1 cellular context compared by ENCODE assay signal in the genomic region with DNA sequence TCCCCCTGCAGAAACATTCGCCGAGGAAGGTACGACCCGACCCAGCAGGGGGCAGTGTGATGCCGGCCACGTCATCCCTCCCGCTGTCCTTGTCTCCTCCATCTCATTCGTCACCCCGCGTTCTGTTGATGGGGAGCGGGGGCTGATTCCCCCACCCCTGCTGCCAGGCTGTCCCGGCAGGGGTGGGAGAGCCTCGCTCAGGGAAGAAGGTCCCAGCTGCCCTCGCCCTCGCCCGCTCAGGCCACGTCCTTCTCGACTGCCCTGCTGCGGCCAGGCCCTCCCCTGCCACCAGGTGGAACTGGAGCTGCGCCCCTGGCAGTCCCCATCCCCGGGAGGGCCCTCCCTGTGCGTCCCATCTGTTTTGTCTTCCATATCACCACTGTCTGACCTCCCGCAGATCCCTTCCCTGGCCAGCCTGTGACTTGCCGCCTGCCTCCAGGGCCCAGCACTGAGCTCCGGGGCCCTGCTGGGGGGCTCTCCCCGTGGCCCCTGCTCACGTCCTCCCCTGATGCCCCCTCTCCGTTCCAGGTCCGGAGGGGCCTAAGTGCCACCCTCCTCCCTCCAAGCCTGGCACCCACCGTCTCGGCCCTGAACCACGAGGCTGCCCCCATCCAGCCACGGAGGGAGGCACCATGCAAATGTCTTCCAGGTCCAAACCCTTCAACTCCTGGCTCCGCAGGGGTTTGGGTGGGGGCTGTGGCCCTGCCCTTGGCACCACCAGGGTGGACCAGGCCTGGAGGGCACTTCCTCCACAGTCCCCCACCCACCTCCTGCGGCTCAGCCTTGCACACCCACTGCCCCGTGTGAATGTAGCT.
TF ChIP-seq lines count a peak whose summit lies in the region.

No MANE protein-coding gene starts in this region.

TF ChIP-seq in HepG2, 621 proteins besides CTCF, POLR2A, EP300 and RAD21 (continued from another document and continues in another):
- TF ChIP-seq CENPX (CRISPR knock-in tag; IDR thresholded peaks at IDR 0.05) (no peak), BORCS8-MEF2B (CRISPR knock-in tag; IDR thresholded peaks at IDR 0.05) (peak; percentile 36; the same call in 1 of the 2 replicates), MEIS1 (CRISPR knock-in tag; IDR thresholded peaks at IDR 0.05; ENCODE audit: borderline replicate concordance) (no peak), FOXP1 (IDR thresholded peaks at IDR 0.05) (no peak), FOXP1 (CRISPR knock-in tag; IDR thresholded peaks at IDR 0.05) (no peak), SCMH1 (CRISPR knock-in tag; IDR thresholded peaks at IDR 0.05; ENCODE audit: borderline replicate concordance) (no peak), SMAD9 (CRISPR knock-in tag; IDR thresholded peaks at IDR 0.05) (no peak), PHF8 (CRISPR knock-in tag; IDR thresholded peaks at IDR 0.05) (peak; percentile 35; the same call in 1 of the 2 replicates), ZNF879 (CRISPR knock-in tag; IDR thresholded peaks at IDR 0.05) (no peak), ZFY (CRISPR knock-in tag; IDR thresholded peaks at IDR 0.05) (peak; percentile 52), ZNF563 (CRISPR knock-in tag; IDR thresholded peaks at IDR 0.05) (no peak; the same call in 1 of the 2 replicates), ZNF431 (CRISPR knock-in tag; IDR thresholded peaks at IDR 0.05; ENCODE audit: borderline replicate concordance, low read depth) (no peak; the same call in 1 of the 2 replicates), ZSCAN21 (CRISPR knock-in tag; IDR thresholded peaks at IDR 0.05; ENCODE audit: borderline replicate concordance) (peak; percentile 33; the same call in 1 of the 2 replicates), ZNF468 (CRISPR knock-in tag; IDR thresholded peaks at IDR 0.05) (no peak), SP140L (CRISPR knock-in tag; IDR thresholded peaks at IDR 0.05; ENCODE audit: borderline replicate concordance) (no peak), ZNF138 (CRISPR knock-in tag; IDR thresholded peaks at IDR 0.05; ENCODE audit: low read depth) (no peak), ZNF207 (IDR thresholded peaks at IDR 0.05; ENCODE audit: borderline replicate concordance) (no peak), NRL (CRISPR knock-in tag; IDR thresholded peaks at IDR 0.05; ENCODE audit: borderline replicate concordance) (no peak), RBM22 (optimal IDR thresholded peaks at IDR 0.05; ENCODE audit: low read length) (no peak), ZNF766 (CRISPR knock-in tag; IDR thresholded peaks at IDR 0.05; ENCODE audit: borderline replicate concordance) (no peak), RARG (CRISPR knock-in tag; IDR thresholded peaks at IDR 0.05; ENCODE audit: low read depth) (no peak), ELF3 (CRISPR knock-in tag; IDR thresholded peaks at IDR 0.05) (peak; percentile 37; the same call in 1 of the 2 replicates)
- TF ChIP-seq, protein P1, sequence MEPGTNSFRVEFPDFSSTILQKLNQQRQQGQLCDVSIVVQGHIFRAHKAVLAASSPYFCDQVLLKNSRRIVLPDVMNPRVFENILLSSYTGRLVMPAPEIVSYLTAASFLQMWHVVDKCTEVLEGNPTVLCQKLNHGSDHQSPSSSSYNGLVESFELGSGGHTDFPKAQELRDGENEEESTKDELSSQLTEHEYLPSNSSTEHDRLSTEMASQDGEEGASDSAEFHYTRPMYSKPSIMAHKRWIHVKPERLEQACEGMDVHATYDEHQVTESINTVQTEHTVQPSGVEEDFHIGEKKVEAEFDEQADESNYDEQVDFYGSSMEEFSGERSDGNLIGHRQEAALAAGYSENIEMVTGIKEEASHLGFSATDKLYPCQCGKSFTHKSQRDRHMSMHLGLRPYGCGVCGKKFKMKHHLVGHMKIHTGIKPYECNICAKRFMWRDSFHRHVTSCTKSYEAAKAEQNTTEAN (CRISPR knock-in tag; conservative IDR thresholded peaks at IDR 0.05), result no peak
- TF ChIP-seq, protein P2, sequence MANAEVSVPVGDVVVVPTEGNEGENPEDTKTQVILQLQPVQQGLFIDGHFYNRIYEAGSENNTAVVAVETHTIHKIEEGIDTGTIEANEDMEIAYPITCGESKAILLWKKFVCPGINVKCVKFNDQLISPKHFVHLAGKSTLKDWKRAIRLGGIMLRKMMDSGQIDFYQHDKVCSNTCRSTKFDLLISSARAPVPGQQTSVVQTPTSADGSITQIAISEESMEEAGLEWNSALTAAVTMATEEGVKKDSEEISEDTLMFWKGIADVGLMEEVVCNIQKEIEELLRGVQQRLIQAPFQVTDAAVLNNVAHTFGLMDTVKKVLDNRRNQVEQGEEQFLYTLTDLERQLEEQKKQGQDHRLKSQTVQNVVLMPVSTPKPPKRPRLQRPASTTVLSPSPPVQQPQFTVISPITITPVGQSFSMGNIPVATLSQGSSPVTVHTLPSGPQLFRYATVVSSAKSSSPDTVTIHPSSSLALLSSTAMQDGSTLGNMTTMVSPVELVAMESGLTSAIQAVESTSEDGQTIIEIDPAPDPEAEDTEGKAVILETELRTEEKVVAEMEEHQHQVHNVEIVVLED (CRISPR knock-in tag; IDR thresholded peaks at IDR 0.05; ENCODE audit: borderline replicate concordance), result no peak
- TF ChIP-seq, protein P3, sequence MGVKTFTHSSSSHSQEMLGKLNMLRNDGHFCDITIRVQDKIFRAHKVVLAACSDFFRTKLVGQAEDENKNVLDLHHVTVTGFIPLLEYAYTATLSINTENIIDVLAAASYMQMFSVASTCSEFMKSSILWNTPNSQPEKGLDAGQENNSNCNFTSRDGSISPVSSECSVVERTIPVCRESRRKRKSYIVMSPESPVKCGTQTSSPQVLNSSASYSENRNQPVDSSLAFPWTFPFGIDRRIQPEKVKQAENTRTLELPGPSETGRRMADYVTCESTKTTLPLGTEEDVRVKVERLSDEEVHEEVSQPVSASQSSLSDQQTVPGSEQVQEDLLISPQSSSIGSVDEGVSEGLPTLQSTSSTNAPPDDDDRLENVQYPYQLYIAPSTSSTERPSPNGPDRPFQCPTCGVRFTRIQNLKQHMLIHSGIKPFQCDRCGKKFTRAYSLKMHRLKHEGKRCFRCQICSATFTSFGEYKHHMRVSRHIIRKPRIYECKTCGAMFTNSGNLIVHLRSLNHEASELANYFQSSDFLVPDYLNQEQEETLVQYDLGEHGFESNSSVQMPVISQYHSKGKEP (CRISPR knock-in tag; IDR thresholded peaks at IDR 0.05), result no peak
- TF ChIP-seq, protein P4, sequence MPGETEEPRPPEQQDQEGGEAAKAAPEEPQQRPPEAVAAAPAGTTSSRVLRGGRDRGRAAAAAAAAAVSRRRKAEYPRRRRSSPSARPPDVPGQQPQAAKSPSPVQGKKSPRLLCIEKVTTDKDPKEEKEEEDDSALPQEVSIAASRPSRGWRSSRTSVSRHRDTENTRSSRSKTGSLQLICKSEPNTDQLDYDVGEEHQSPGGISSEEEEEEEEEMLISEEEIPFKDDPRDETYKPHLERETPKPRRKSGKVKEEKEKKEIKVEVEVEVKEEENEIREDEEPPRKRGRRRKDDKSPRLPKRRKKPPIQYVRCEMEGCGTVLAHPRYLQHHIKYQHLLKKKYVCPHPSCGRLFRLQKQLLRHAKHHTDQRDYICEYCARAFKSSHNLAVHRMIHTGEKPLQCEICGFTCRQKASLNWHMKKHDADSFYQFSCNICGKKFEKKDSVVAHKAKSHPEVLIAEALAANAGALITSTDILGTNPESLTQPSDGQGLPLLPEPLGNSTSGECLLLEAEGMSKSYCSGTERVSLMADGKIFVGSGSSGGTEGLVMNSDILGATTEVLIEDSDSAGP (CRISPR knock-in tag; IDR thresholded peaks at IDR 0.05; ENCODE audit: borderline replicate concordance), result peak; percentile 83; the same call in 1 of the 2 replicates
- TF ChIP-seq, protein P5, sequence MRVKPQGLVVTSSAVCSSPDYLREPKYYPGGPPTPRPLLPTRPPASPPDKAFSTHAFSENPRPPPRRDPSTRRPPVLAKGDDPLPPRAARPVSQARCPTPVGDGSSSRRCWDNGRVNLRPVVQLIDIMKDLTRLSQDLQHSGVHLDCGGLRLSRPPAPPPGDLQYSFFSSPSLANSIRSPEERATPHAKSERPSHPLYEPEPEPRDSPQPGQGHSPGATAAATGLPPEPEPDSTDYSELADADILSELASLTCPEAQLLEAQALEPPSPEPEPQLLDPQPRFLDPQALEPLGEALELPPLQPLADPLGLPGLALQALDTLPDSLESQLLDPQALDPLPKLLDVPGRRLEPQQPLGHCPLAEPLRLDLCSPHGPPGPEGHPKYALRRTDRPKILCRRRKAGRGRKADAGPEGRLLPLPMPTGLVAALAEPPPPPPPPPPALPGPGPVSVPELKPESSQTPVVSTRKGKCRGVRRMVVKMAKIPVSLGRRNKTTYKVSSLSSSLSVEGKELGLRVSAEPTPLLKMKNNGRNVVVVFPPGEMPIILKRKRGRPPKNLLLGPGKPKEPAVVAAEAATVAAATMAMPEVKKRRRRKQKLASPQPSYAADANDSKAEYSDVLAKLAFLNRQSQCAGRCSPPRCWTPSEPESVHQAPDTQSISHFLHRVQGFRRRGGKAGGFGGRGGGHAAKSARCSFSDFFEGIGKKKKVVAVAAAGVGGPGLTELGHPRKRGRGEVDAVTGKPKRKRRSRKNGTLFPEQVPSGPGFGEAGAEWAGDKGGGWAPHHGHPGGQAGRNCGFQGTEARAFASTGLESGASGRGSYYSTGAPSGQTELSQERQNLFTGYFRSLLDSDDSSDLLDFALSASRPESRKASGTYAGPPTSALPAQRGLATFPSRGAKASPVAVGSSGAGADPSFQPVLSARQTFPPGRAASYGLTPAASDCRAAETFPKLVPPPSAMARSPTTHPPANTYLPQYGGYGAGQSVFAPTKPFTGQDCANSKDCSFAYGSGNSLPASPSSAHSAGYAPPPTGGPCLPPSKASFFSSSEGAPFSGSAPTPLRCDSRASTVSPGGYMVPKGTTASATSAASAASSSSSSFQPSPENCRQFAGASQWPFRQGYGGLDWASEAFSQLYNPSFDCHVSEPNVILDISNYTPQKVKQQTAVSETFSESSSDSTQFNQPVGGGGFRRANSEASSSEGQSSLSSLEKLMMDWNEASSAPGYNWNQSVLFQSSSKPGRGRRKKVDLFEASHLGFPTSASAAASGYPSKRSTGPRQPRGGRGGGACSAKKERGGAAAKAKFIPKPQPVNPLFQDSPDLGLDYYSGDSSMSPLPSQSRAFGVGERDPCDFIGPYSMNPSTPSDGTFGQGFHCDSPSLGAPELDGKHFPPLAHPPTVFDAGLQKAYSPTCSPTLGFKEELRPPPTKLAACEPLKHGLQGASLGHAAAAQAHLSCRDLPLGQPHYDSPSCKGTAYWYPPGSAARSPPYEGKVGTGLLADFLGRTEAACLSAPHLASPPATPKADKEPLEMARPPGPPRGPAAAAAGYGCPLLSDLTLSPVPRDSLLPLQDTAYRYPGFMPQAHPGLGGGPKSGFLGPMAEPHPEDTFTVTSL (CRISPR knock-in tag; IDR thresholded peaks at IDR 0.05; ENCODE audit: borderline replicate concordance), result no peak
- TF ChIP-seq, protein P6, sequence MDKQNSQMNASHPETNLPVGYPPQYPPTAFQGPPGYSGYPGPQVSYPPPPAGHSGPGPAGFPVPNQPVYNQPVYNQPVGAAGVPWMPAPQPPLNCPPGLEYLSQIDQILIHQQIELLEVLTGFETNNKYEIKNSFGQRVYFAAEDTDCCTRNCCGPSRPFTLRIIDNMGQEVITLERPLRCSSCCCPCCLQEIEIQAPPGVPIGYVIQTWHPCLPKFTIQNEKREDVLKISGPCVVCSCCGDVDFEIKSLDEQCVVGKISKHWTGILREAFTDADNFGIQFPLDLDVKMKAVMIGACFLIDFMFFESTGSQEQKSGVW (CRISPR knock-in tag; IDR thresholded peaks at IDR 0.05; ENCODE audit: borderline replicate concordance), result no peak
- TF ChIP-seq, protein P7, sequence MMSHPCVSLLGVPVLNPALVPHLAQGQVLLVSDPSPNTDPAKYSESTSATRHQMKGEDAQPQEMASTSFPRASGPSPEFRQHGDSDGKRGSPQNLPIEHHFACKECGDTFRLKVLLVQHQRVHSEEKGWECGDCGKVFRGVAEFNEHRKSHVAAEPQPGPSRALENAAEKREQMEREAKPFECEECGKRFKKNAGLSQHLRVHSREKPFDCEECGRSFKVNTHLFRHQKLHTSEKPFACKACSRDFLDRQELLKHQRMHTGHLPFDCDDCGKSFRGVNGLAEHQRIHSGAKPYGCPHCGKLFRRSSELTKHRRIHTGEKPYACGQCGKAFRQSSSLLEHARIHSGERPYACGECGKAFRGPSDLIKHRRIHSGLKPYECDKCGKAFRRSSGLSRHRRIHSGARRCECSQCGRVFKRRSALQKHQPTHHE (CRISPR knock-in tag; IDR thresholded peaks at IDR 0.05; ENCODE audit: borderline replicate concordance), result 0 out of 2 replicates have a peak, but pooled peaks have one; percentile 31
- TF ChIP-seq, protein P8, sequence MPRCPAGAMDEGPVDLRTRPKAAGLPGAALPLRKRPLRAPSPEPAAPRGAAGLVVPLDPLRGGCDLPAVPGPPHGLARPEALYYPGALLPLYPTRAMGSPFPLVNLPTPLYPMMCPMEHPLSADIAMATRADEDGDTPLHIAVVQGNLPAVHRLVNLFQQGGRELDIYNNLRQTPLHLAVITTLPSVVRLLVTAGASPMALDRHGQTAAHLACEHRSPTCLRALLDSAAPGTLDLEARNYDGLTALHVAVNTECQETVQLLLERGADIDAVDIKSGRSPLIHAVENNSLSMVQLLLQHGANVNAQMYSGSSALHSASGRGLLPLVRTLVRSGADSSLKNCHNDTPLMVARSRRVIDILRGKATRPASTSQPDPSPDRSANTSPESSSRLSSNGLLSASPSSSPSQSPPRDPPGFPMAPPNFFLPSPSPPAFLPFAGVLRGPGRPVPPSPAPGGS (CRISPR knock-in tag; IDR thresholded peaks at IDR 0.05), result no peak
